Comparison of ENCODE assay signal across 14 cellular contexts in the genomic region with DNA sequence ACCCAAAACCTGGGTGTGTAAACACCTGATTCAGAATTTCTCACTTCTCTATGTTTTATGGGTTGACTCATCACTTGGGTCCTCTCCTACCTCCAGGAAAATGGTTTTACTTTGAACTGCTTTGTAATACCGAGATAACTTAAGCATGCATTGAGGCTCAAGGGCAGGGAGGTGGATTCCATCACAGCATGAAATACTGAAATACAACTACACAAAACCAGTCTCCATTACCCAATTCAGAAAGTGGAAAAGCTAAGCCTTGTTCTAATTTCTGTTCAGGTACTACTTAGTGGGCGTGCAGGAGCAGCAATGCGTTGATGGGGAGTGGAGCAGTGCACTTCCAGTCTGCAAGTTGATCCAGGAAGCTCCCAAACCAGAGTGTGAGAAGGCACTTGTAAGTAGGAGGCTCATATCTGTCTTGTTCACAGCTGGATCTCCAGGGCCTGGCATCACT. TPM values are rescaled to one million over a fixed set of nuclear protein-coding genes. Genes with fewer than 3 reads are reported as not detected.
DNase-seq lines count a peak whose midpoint lies in the region; ATAC-seq and TF ChIP-seq lines count a peak whose summit lies in the region.
"Had no signal": no experiment of that assay in that cellular context is flagged by ENCODE, and none has a peak within 500 bp of the region (broad histone marks: within the 10 kb centered on the region; RNA-seq: fewer than 3 reads in every experiment).

No MANE protein-coding gene starts in this region.

- peak overlapping the region; percentile 72 for H3K27ac Mint-ChIP-seq in activated naive CD8-positive, alpha-beta T cell
- H3K27ac Mint-ChIP-seq: dendritic cell treated with granulocyte-macrophage colony-stimulating factor and Interleukin-4, amounts not matched to agents 40 ng/mL and 50 ng/mL, for 4 days; nephron had no signal

- no peak overlapping the region for H3K27ac ChIP-seq in colonic mucosa

- H3K9me3 Mint-ChIP-seq in activated naive CD8-positive, alpha-beta T cell (ENCODE audit: low read depth): no peaks in the 10 kb centered on the region
- H3K9me3 Mint-ChIP-seq: dendritic cell treated with granulocyte-macrophage colony-stimulating factor and Interleukin-4, amounts not matched to agents 40 ng/mL and 50 ng/mL, for 4 days had no signal

- H3K4me1 Mint-ChIP-seq in activated naive CD8-positive, alpha-beta T cell (ENCODE audit: low read depth): peaks cover 8% of the 10 kb centered on the region

- no peaks in the 10 kb centered on the region for H3K27me3 Mint-ChIP-seq in activated naive CD8-positive, alpha-beta T cell

- no peak for DNase-seq in NCI-H2196 (lab: John Stamatoyannopoulos, UW; ENCODE audit: unreplicated experiment)
- DNase-seq in DMS79 (lab: John Stamatoyannopoulos, UW): no peak
- no peak for DNase-seq in colonic mucosa
- no peak for DNase-seq in NCI-H82 (lab: John Stamatoyannopoulos, UW)
- DNase-seq: Calu3, hypothalamus, NCI-H2171 treated with DMSO at 0.1 percent for 48 hours, T-helper 9 cell had no signal

- no peak overlapping the region for H3K9ac ChIP-seq in colonic mucosa (ENCODE audit: low read depth in 2 of 2, low read length in 2 of 2)

- no peaks in the 10 kb centered on the region for H3K9me3 ChIP-seq in colonic mucosa

- H3K36me3 ChIP-seq in colonic mucosa: no peaks in the 10 kb centered on the region

- no peaks in the 10 kb centered on the region for H3K4me1 ChIP-seq in colonic mucosa

- no peak overlapping the region for H3K4me3 Mint-ChIP-seq in activated naive CD8-positive, alpha-beta T cell
- H3K4me3 Mint-ChIP-seq: dendritic cell treated with granulocyte-macrophage colony-stimulating factor and Interleukin-4, amounts not matched to agents 40 ng/mL and 50 ng/mL, for 4 days; nephron had no signal

- intact Hi-C loops in colonic mucosa (cut with DNase I): no loop called here

- ATAC-seq in GM18505 (IDR thresholded peaks at IDR 0.05; ENCODE audit: unreplicated experiment) (peak; percentile 71), GM21381 (IDR thresholded peaks at IDR 0.05; ENCODE audit: unreplicated experiment) (peak; percentile 81), HG03432 (IDR thresholded peaks at IDR 0.05; ENCODE audit: unreplicated experiment) (peak; percentile 96)

- no peak overlapping the region for H3K4me3 ChIP-seq in colonic mucosa

- TF ChIP-seq CTCF in colonic mucosa (IDR thresholded peaks at IDR 0.05): no peak

- no peaks in the 10 kb centered on the region for H3K27me3 ChIP-seq in colonic mucosa

- no peak for TF ChIP-seq POLR2A in GM18505 (IDR thresholded peaks at IDR 0.05; ENCODE audit: borderline replicate concordance, extremely low read depth, insufficient read depth, insufficient read length)

- H3K36me3 Mint-ChIP-seq in activated naive CD8-positive, alpha-beta T cell: peaks cover 3% of the 10 kb centered on the region

RNA-seq across cellular contexts. Expression of gene C4BPA, which starts 6.1 kb away (rescaled TPM):
- 1 to 10 TPM; 1.9 to 2.3 TPM for total RNA-seq in colonic mucosa

RNA-seq across cellular contexts. Expression of gene C4BPB, which starts 9.2 kb away (rescaled TPM):
- 1 to 10 TPM; 5.0 to 9.6 TPM for total RNA-seq in colonic mucosa

RNA-seq across cellular contexts. Expression of gene PFKFB2, which starts 44.8 kb away (rescaled TPM):
- total RNA-seq in colonic mucosa: 10 to 100 TPM; 52.1 to 88.5 TPM

RNA-seq across cellular contexts. Expression of gene YOD1, which starts 46.9 kb away (rescaled TPM):
- 1 to 10 TPM; 5.7 to 8.0 TPM for total RNA-seq in colonic mucosa
